Comparison of ENCODE assay signal across 21 cellular contexts in genomic region chr4:84915396-84915780, GRCh38. TPM values are rescaled to one million over a fixed set of nuclear protein-coding genes. Genes with fewer than 3 reads are reported as not detected.
DNase-seq lines count a peak whose midpoint lies in the region; ATAC-seq and TF ChIP-seq lines count a peak whose summit lies in the region.
"Had no signal": no experiment of that assay in that cellular context is flagged by ENCODE, and none has a peak within 500 bp of the region (broad histone marks: within the 10 kb centered on the region; RNA-seq: fewer than 3 reads in every experiment).

No MANE protein-coding gene starts in this region.

- ATAC-seq in HG02981 (IDR thresholded peaks at IDR 0.05; ENCODE audit: unreplicated experiment) (no peak), HG02623 (IDR thresholded peaks at IDR 0.05; ENCODE audit: unreplicated experiment) (no peak), PC-3 (no peak)
- ATAC-seq: stimulated activated naive B cell treated with anti-CD40 and anti-IgM and Interleukin-4, amounts not matched to agents 10 μg/mL and 1 μg/mL and 100 μg/mL, for 72 hours had no signal

- no peak overlapping the region for H2AFZ ChIP-seq in PC-3 (ENCODE audit: low read length)
- H2AFZ ChIP-seq: GM23248 had no signal

- no peak overlapping the region for H3K4me3 ChIP-seq in AG09309 (ENCODE audit: control insufficient read depth, low read depth, low read length)
- no peak overlapping the region for H3K4me3 ChIP-seq in PC-3 (ENCODE audit: low read length)
- H3K4me3 ChIP-seq: GM23248, MG63, upper lobe of right lung had no signal

- no peaks in the 10 kb centered on the region for H3K9me3 ChIP-seq in PC-3 (ENCODE audit: low read length)
- H3K9me3 ChIP-seq: MG63, upper lobe of right lung had no signal

- H3K36me3 Mint-ChIP-seq in activated CD4-positive, alpha-beta T cell treated with anti-CD3 and anti-CD28 coated beads, Interleukin-2, amount 10 ng/mL, durations not matched to agents 24 days and 14 days (ENCODE audit: low read depth), result no peaks in the 10 kb centered on the region
- H3K36me3 Mint-ChIP-seq: activated naive CD4-positive, alpha-beta T cell treated with anti-CD3 and anti-CD28 coated beads, Interleukin-2, amount 10 ng/mL, durations not matched to agents 7 days and 5 days; stimulated activated naive B cell treated with anti-CD40 and anti-IgM and Interleukin-4, amounts not matched to agents 10 μg/mL and 1 μg/mL and 100 μg/mL, for 72 hours had no signal

- intact Hi-C loops in activated CD4-positive, alpha-beta T cell treated with anti-CD3 and anti-CD28 coated beads, Interleukin-2, amount 10 ng/mL, durations not matched to agents 24 days and 14 days (cut with micrococcal nuclease), result no loop called here
- intact Hi-C loops in PC-3 (cut with micrococcal nuclease), result loop anchor here (10.0 kb wide), 1 partner anchor 49 kb away; the partner anchor contains the start of gene WDFY3

- no peaks in the 10 kb centered on the region for H3K27me3 Mint-ChIP-seq in activated CD4-positive, alpha-beta T cell treated with anti-CD3 and anti-CD28 coated beads, Interleukin-2, amount 10 ng/mL, durations not matched to agents 24 days and 14 days
- H3K27me3 Mint-ChIP-seq: activated naive CD4-positive, alpha-beta T cell treated with anti-CD3 and anti-CD28 coated beads, Interleukin-2, amount 10 ng/mL, durations not matched to agents 7 days and 5 days; stimulated activated naive B cell treated with anti-CD40 and anti-IgM and Interleukin-4, amounts not matched to agents 10 μg/mL and 1 μg/mL and 100 μg/mL, for 72 hours had no signal

- H3K4me3 Mint-ChIP-seq in activated CD4-positive, alpha-beta T cell treated with anti-CD3 and anti-CD28 coated beads, Interleukin-2, amount 10 ng/mL, durations not matched to agents 24 days and 14 days, result no peak overlapping the region
- H3K4me3 Mint-ChIP-seq: activated naive CD4-positive, alpha-beta T cell treated with anti-CD3 and anti-CD28 coated beads, Interleukin-2, amount 10 ng/mL, durations not matched to agents 7 days and 5 days; stimulated activated naive B cell treated with anti-CD40 and anti-IgM and Interleukin-4, amounts not matched to agents 10 μg/mL and 1 μg/mL and 100 μg/mL, for 72 hours had no signal

- no peaks in the 10 kb centered on the region for H3F3A ChIP-seq in PC-3 (ENCODE audit: low read length, unreplicated experiment)

- no peak overlapping the region for H3K4me2 ChIP-seq in PC-3 (ENCODE audit: low read length)

- no peak overlapping the region for H3K9ac ChIP-seq in PC-3 (ENCODE audit: low read length)
- H3K9ac ChIP-seq: GM23248 had no signal

- no peaks in the 10 kb centered on the region for H3K4me1 Mint-ChIP-seq in activated CD4-positive, alpha-beta T cell treated with anti-CD3 and anti-CD28 coated beads, Interleukin-2, amount 10 ng/mL, durations not matched to agents 24 days and 14 days
- H3K4me1 Mint-ChIP-seq: activated naive CD4-positive, alpha-beta T cell treated with anti-CD3 and anti-CD28 coated beads, Interleukin-2, amount 10 ng/mL, durations not matched to agents 7 days and 5 days; stimulated activated naive B cell treated with anti-CD40 and anti-IgM and Interleukin-4, amounts not matched to agents 10 μg/mL and 1 μg/mL and 100 μg/mL, for 72 hours had no signal

- no peak overlapping the region for H3K27ac Mint-ChIP-seq in activated CD4-positive, alpha-beta T cell treated with anti-CD3 and anti-CD28 coated beads, Interleukin-2, amount 10 ng/mL, durations not matched to agents 24 days and 14 days
- H3K27ac Mint-ChIP-seq: activated naive CD4-positive, alpha-beta T cell treated with anti-CD3 and anti-CD28 coated beads, Interleukin-2, amount 10 ng/mL, durations not matched to agents 7 days and 5 days; stimulated activated naive B cell treated with anti-CD40 and anti-IgM and Interleukin-4, amounts not matched to agents 10 μg/mL and 1 μg/mL and 100 μg/mL, for 72 hours had no signal

- POLR2A ChIA-PET in PC-3 (lab: Charles Lee; ENCODE audit: unreplicated experiment), result no interaction called here

- H3K79me2 ChIP-seq in PC-3 (ENCODE audit: low read length), result peaks cover 9% of the 10 kb centered on the region; the same call in 1 of the 2 replicates

- no peak for TF ChIP-seq CTCF in AG09309 (IDR thresholded peaks at IDR 0.05; ENCODE audit: control insufficient read depth, insufficient read depth, low read depth, low read length, missing control alignments)
- TF ChIP-seq CTCF in VCaP (conservative IDR thresholded peaks at IDR 0.05), result no peak
- no peak for TF ChIP-seq CTCF in PC-3 (conservative IDR thresholded peaks at IDR 0.05; ENCODE audit: low read depth, low read length)

- no peaks in the 10 kb centered on the region for H3K36me3 ChIP-seq in PC-3 (ENCODE audit: low read depth, low read length)
- H3K36me3 ChIP-seq: MG63, upper lobe of right lung had no signal

- H4K20me1 ChIP-seq in PC-3 (ENCODE audit: low read length), result no peaks in the 10 kb centered on the region

- CTCF ChIA-PET in PC-3 (lab: Charles Lee), result no interaction called here

- peaks cover 4% of the 10 kb centered on the region for H3K4me1 ChIP-seq in PC-3 (ENCODE audit: insufficient read depth, low read length)

- DNase-seq in AG09309 (ENCODE audit: low read depth) (peak; percentile 35), fibroblast of gingiva (ENCODE audit: low read depth) (peak; percentile 22), pons (ENCODE audit: low spot score) (peak; percentile 34), PC-3 (no peak)
- no peak for DNase-seq in activated CD4-positive, alpha-beta T cell treated with anti-CD3 and anti-CD28 coated beads, Interleukin-2, amount 10 ng/mL, durations not matched to agents 24 days and 14 days
- DNase-seq: activated naive CD4-positive, alpha-beta T cell treated with anti-CD3 and anti-CD28 coated beads, Interleukin-2, amount 10 ng/mL, durations not matched to agents 7 days and 5 days; activated T-cell treated with anti-CD3 and anti-CD28 coated beads, Interleukin-2, amount 50 U/mL, for 1 hour; effector memory CD4-positive, alpha-beta T cell; GM23248; islet precursor cell; mesendoderm; MG63; NCI-H1930; NCI-H446; RPMI8226; stimulated activated naive B cell treated with anti-CD40 and anti-IgM and Interleukin-4, amounts not matched to agents 10 μg/mL and 1 μg/mL and 100 μg/mL, for 72 hours; SW 1271; upper lobe of right lung had no signal

- H3K27me3 ChIP-seq in PC-3 (ENCODE audit: low read length), result no peaks in the 10 kb centered on the region
- H3K27me3 ChIP-seq: MG63, upper lobe of right lung had no signal

- H3K9me3 Mint-ChIP-seq in activated CD4-positive, alpha-beta T cell treated with anti-CD3 and anti-CD28 coated beads, Interleukin-2, amount 10 ng/mL, durations not matched to agents 24 days and 14 days, result no peaks in the 10 kb centered on the region
- H3K9me3 Mint-ChIP-seq: activated naive CD4-positive, alpha-beta T cell treated with anti-CD3 and anti-CD28 coated beads, Interleukin-2, amount 10 ng/mL, durations not matched to agents 7 days and 5 days had no signal

- no peaks in the 10 kb centered on the region for H3K9me2 ChIP-seq in PC-3 (replicated peaks; ENCODE audit: low read length)

- no TSS peak for BruUV-seq in PC-3 (replicated peaks; lab: Mats Ljungman, UMichigan)

- H3K27ac ChIP-seq in VCaP (peak overlapping the region; percentile 62), PC-3 (ENCODE audit: low read length) (no peak overlapping the region)
- H3K27ac ChIP-seq: GM23248, upper lobe of right lung had no signal

RNA-seq across cellular contexts. Expression of gene WDFY3, which starts 51.1 kb away (rescaled TPM):
- total RNA-seq in activated CD4-positive, alpha-beta T cell treated with anti-CD3 and anti-CD28 coated beads, Interleukin-2, amount 10 ng/mL, durations not matched to agents 24 days and 14 days, result 0.59 and 0.75 TPM in 2 replicates
- 23.1 and 38.2 TPM in 2 replicates for total RNA-seq in PC-3 (2014; rRNA removed)

Comparison
In these comparisons a context has a peak if more than half of its experiments do, and no peak if none do; other contexts are left out.
1. DNase-seq: peak in AG09309 (single experiment), fibroblast of gingiva (single experiment) and pons (single experiment); none in activated CD4-positive, alpha-beta T cell treated with anti-CD3 and anti-CD28 coated beads, Interleukin-2, amount 10 ng/mL, durations not matched to agents 24 days and 14 days (single experiment) and PC-3 (single experiment).
2. RNA of gene WDFY3, which starts 51.1 kb away (total RNA-seq): 23.1 to 38.2 TPM in PC-3; 0.59 to 0.75 TPM in activated CD4-positive, alpha-beta T cell treated with anti-CD3 and anti-CD28 coated beads, Interleukin-2, amount 10 ng/mL, durations not matched to agents 24 days and 14 days; every median in the first group is over 10 times any median in the second.